13 cellular contexts compared by ENCODE assay signal in genomic region chr6:164897523-164898094, GRCh38.
A peak's percentile ranks its signal among the peaks of the same experiment; 100 is the strongest.
DNase-seq lines count a peak whose midpoint lies in the region; ATAC-seq and TF ChIP-seq lines count a peak whose summit lies in the region.
"Had no signal": no experiment of that assay in that cellular context is flagged by ENCODE, and none has a peak within 500 bp of the region (broad histone marks: within the 10 kb centered on the region; RNA-seq: fewer than 3 reads in every experiment).

No MANE protein-coding gene starts in this region.

- H3K9me3 Mint-ChIP-seq in neural progenitor cell: peaks cover 11% of the 10 kb centered on the region

- no peak for TF ChIP-seq EP300 in esophagus muscularis mucosa (IDR thresholded peaks at IDR 0.05)

- H3K9me2 ChIP-seq in GM23248 (ENCODE audit: insufficient read depth): no peaks in the 10 kb centered on the region

- intact Hi-C loops in esophagus muscularis mucosa (cut with DNase I): no loop called here

- H3K27ac ChIP-seq in GM23248 (no peak overlapping the region), RWPE2 (ENCODE audit: poor library complexity, severe bottlenecking) (no peak overlapping the region), neural progenitor cell (no peak overlapping the region), esophagus muscularis mucosa (replicated peaks in 1 of 4) (no peak overlapping the region)
- H3K27ac ChIP-seq: spleen had no signal

- no peaks in the 10 kb centered on the region for H3K27me3 ChIP-seq in GM23248 (replicated peaks; ENCODE audit: insufficient read depth)
- H3K27me3 ChIP-seq in RWPE2 (ENCODE audit: insufficient read depth, poor library complexity, severe bottlenecking): no peaks in the 10 kb centered on the region
- no peaks in the 10 kb centered on the region for H3K27me3 ChIP-seq in neural progenitor cell
- no peaks in the 10 kb centered on the region for H3K27me3 ChIP-seq in esophagus muscularis mucosa
- H3K27me3 ChIP-seq: spleen had no signal

- H2AFZ ChIP-seq in GM23248: no peak overlapping the region
- H2AFZ ChIP-seq in neural progenitor cell (replicated peaks): no peak overlapping the region

- H3K4me1 Mint-ChIP-seq in neural progenitor cell: no peaks in the 10 kb centered on the region

- DNase-seq in GM23248 (peak; percentile 21), NCI-H1092 treated with DMSO at 0.1 percent for 48 hours (lab: John Stamatoyannopoulos, UW) (peak; percentile 96), RWPE2 (ENCODE audit: low spot score) (no peak), neural progenitor cell (ENCODE audit: low spot score) (no peak), esophagus muscularis mucosa (ENCODE audit: extremely low spot score) (no peak), EL (no peak)
- DNase-seq in effector CD8-positive, alpha-beta T cell (lab: John Stamatoyannopoulos, UW): no peak
- DNase-seq: activated CD4-positive, CD25-positive, alpha-beta regulatory T cell; activated CD8-positive, alpha-beta memory T cell treated with anti-CD3 and anti-CD28 coated beads, Interleukin-2, amount 50 U/mL, for 4 hours; cerebellar nuclear complex; Kasumi-1; mesenchymal stem cell; spleen had no signal

- in situ Hi-C loops in GM23248 (cut with MboI): no loop called here

- TF ChIP-seq CTCF in RWPE2 (IDR thresholded peaks at IDR 0.05; ENCODE audit: poor library complexity, severe bottlenecking) (peak; percentile 7), neural progenitor cell (IDR thresholded peaks at IDR 0.05) (peak; percentile 50), esophagus muscularis mucosa (IDR thresholded peaks at IDR 0.05) (no peak)

- no peak overlapping the region for H3K4me3 Mint-ChIP-seq in neural progenitor cell

- no peaks in the 10 kb centered on the region for H3K36me3 ChIP-seq in GM23248 (ENCODE audit: low read depth)
- no peaks in the 10 kb centered on the region for H3K36me3 ChIP-seq in RWPE2 (ENCODE audit: low read depth)
- H3K36me3 ChIP-seq in neural progenitor cell: no peaks in the 10 kb centered on the region
- H3K36me3 ChIP-seq in esophagus muscularis mucosa: no peaks in the 10 kb centered on the region
- H3K36me3 ChIP-seq: spleen had no signal

- H3K79me2 ChIP-seq in GM23248 (ENCODE audit: insufficient read depth): no peaks in the 10 kb centered on the region
- H3K79me2 ChIP-seq in neural progenitor cell (ENCODE audit: low read depth): no peaks in the 10 kb centered on the region

- H4K20me1 ChIP-seq in GM23248 (ENCODE audit: insufficient read depth): no peaks in the 10 kb centered on the region
- no peaks in the 10 kb centered on the region for H4K20me1 ChIP-seq in neural progenitor cell (ENCODE audit: low read depth)

- H3F3A ChIP-seq in GM23248 (ENCODE audit: insufficient read depth): no peaks in the 10 kb centered on the region
- no peaks in the 10 kb centered on the region for H3F3A ChIP-seq in neural progenitor cell (ENCODE audit: low read depth)

- no peak overlapping the region for H3K27ac Mint-ChIP-seq in neural progenitor cell

- WGBS in GM23248 (ENCODE audit: low coverage in 1 of 2, low lambda C conversion rate in 2 of 2, missing lambda C conversion rate in 2 of 2), 2 experiments: 59 to 62% methylated on average over 7 of the region's 7 CpGs
- 75% methylated on average over 7 of the region's 7 CpGs for WGBS in esophagus muscularis mucosa

- H3K4me1 ChIP-seq in GM23248 (ENCODE audit: insufficient read depth) (no peaks in the 10 kb centered on the region), RWPE2 (ENCODE audit: insufficient read depth, poor library complexity, severe bottlenecking) (no peaks in the 10 kb centered on the region), neural progenitor cell (no peaks in the 10 kb centered on the region), esophagus muscularis mucosa (peaks cover 0 to 13% (median 8%) of the 10 kb centered on the region in 4 donors)
- H3K4me1 ChIP-seq: spleen had no signal

- peaks cover 5% of the 10 kb centered on the region for H3K27me3 Mint-ChIP-seq in neural progenitor cell (ENCODE audit: insufficient read depth, low read depth)

- no peak overlapping the region for H3K4me2 ChIP-seq in GM23248 (ENCODE audit: unreplicated experiment)
- H3K4me2 ChIP-seq in neural progenitor cell: no peak overlapping the region

- H3K36me3 Mint-ChIP-seq in neural progenitor cell: no peaks in the 10 kb centered on the region

- no peak overlapping the region for H3K9ac ChIP-seq in GM23248
- H3K9ac ChIP-seq in neural progenitor cell: no peak overlapping the region

- H3K4me3 ChIP-seq in GM23248 (no peak overlapping the region), RWPE2 (ENCODE audit: severe bottlenecking) (no peak overlapping the region), neural progenitor cell (no peak overlapping the region), esophagus muscularis mucosa (no peak overlapping the region)
- H3K4me3 ChIP-seq: spleen had no signal

- ATAC-seq in RWPE2 (ENCODE audit: low read depth): no peak

- TF ChIP-seq POLR2A in esophagus muscularis mucosa (IDR thresholded peaks at IDR 0.05; ENCODE audit: low read depth): no peak

- H3K9me3 ChIP-seq in GM23248 (ENCODE audit: low read depth) (no peaks in the 10 kb centered on the region), RWPE2 (ENCODE audit: severe bottlenecking) (no peaks in the 10 kb centered on the region), neural progenitor cell (ENCODE audit: low read depth) (no peaks in the 10 kb centered on the region), esophagus muscularis mucosa (no peaks in the 10 kb centered on the region)

Comparison
In these comparisons a context has a peak if more than half of its experiments do, and no peak if none do; other contexts are left out.
1. DNase-seq: peak in GM23248 (single experiment) and NCI-H1092 treated with DMSO at 0.1 percent for 48 hours (single experiment); none in RWPE2 (single experiment), neural progenitor cell (single experiment), esophagus muscularis mucosa (single experiment), effector CD8-positive, alpha-beta T cell (single experiment) and EL (single experiment).
2. CTCF ChIP-seq: peak in RWPE2 (single experiment) and neural progenitor cell (single experiment); none in esophagus muscularis mucosa (0 of 3).